ENCODE assay signal across 1 cellular context in genomic region chr19:57068921-57069697, GRCh38.
TF ChIP-seq lines count a peak whose summit lies in the region.

No MANE protein-coding gene starts in this region.

TF ChIP-seq in HepG2, 621 proteins besides CTCF, POLR2A, EP300 and RAD21 (continued from another document and continues in another):
- TF ChIP-seq, protein P1, sequence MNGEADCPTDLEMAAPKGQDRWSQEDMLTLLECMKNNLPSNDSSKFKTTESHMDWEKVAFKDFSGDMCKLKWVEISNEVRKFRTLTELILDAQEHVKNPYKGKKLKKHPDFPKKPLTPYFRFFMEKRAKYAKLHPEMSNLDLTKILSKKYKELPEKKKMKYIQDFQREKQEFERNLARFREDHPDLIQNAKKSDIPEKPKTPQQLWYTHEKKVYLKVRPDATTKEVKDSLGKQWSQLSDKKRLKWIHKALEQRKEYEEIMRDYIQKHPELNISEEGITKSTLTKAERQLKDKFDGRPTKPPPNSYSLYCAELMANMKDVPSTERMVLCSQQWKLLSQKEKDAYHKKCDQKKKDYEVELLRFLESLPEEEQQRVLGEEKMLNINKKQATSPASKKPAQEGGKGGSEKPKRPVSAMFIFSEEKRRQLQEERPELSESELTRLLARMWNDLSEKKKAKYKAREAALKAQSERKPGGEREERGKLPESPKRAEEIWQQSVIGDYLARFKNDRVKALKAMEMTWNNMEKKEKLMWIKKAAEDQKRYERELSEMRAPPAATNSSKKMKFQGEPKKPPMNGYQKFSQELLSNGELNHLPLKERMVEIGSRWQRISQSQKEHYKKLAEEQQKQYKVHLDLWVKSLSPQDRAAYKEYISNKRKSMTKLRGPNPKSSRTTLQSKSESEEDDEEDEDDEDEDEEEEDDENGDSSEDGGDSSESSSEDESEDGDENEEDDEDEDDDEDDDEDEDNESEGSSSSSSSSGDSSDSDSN (CRISPR knock-in tag; IDR thresholded peaks at IDR 0.05) = peak; percentile 9; the same call in 1 of the 2 replicates
- TF ChIP-seq HDAC1 (CRISPR knock-in tag; IDR thresholded peaks at IDR 0.05) (peak; percentile 45; the same call in 1 of the 2 replicates), SALL1 (CRISPR knock-in tag; IDR thresholded peaks at IDR 0.05) (peak; percentile 83), CEBPB (IDR thresholded peaks at IDR 0.05; ENCODE audit: borderline replicate concordance, low read depth, low read length) (peak; percentile 90), ZNF703 (CRISPR knock-in tag; IDR thresholded peaks at IDR 0.05; ENCODE audit: borderline replicate concordance) (no peak), ETV5 (CRISPR knock-in tag; IDR thresholded peaks at IDR 0.05; ENCODE audit: borderline replicate concordance) (peak; percentile 82), PRDM15 (CRISPR knock-in tag; IDR thresholded peaks at IDR 0.05) (peak; percentile 76), ZNF792 (CRISPR knock-in tag; IDR thresholded peaks at IDR 0.05) (peak; percentile 51; the same call in 1 of the 2 replicates), ZMYM3 (CRISPR knock-in tag; IDR thresholded peaks at IDR 0.05) (peak; percentile 73), CBX5 (CRISPR knock-in tag; IDR thresholded peaks at IDR 0.05; ENCODE audit: borderline replicate concordance) (peak; percentile 18; the same call in 1 of the 2 replicates), KDM2A (CRISPR knock-in tag; IDR thresholded peaks at IDR 0.05; ENCODE audit: borderline replicate concordance, low read depth) (peak; percentile 80; the same call in 1 of the 2 replicates), IRF2 (CRISPR knock-in tag; IDR thresholded peaks at IDR 0.05) (0 out of 2 replicates have a peak, but pooled peaks have one; percentile 56), RARA (CRISPR knock-in tag; IDR thresholded peaks at IDR 0.05) (peak; percentile 35; the same call in 1 of the 2 replicates), HNF1B (CRISPR knock-in tag; IDR thresholded peaks at IDR 0.05) (peak; percentile 82), SOX6 (IDR thresholded peaks at IDR 0.05) (no peak), SOX6 (CRISPR knock-in tag; IDR thresholded peaks at IDR 0.05) (peak; percentile 51; the same call in 1 of the 2 replicates), SP4 (CRISPR knock-in tag; IDR thresholded peaks at IDR 0.05) (0 out of 2 replicates have a peak, but pooled peaks have one; percentile 38), MED1 (CRISPR knock-in tag; IDR thresholded peaks at IDR 0.05) (peak; percentile 82), ZNF280B (CRISPR knock-in tag; IDR thresholded peaks at IDR 0.05; ENCODE audit: borderline replicate concordance) (peak; percentile 55; the same call in 1 of the 2 replicates), RAD51 (IDR thresholded peaks at IDR 0.05; ENCODE audit: borderline replicate concordance) (no peak), MIXL1 (CRISPR knock-in tag; IDR thresholded peaks at IDR 0.05) (peak; percentile 43; the same call in 1 of the 2 replicates), HDAC6 (IDR thresholded peaks at IDR 0.05; ENCODE audit: low read depth, low read length) (no peak), REST (IDR thresholded peaks at IDR 0.05; ENCODE audit: borderline replicate concordance in 1 of 2, low read depth in 1 of 2, low read length in 2 of 2) (peak; percentile 47 to 91), NR2F6 (IDR thresholded peaks at IDR 0.05) (no peak), NR2F6 (CRISPR knock-in tag; IDR thresholded peaks at IDR 0.05) (no peak), GFI1 (CRISPR knock-in tag; IDR thresholded peaks at IDR 0.05; ENCODE audit: borderline replicate concordance) (peak; percentile 78; the same call in 1 of the 2 replicates), ZNF430 (CRISPR knock-in tag; IDR thresholded peaks at IDR 0.05) (peak; percentile 35; the same call in 1 of the 2 replicates), HOXA3 (CRISPR knock-in tag; IDR thresholded peaks at IDR 0.05) (peak; percentile 54), KAT8 (CRISPR knock-in tag; IDR thresholded peaks at IDR 0.05) (peak; percentile 42; the same call in 1 of the 2 replicates), TOPORS (CRISPR knock-in tag; IDR thresholded peaks at IDR 0.05) (no peak), FLYWCH1 (CRISPR knock-in tag; IDR thresholded peaks at IDR 0.05) (no peak), ZC3H4 (CRISPR knock-in tag; IDR thresholded peaks at IDR 0.05; ENCODE audit: borderline replicate concordance) (no peak)
- TF ChIP-seq, protein P2, sequence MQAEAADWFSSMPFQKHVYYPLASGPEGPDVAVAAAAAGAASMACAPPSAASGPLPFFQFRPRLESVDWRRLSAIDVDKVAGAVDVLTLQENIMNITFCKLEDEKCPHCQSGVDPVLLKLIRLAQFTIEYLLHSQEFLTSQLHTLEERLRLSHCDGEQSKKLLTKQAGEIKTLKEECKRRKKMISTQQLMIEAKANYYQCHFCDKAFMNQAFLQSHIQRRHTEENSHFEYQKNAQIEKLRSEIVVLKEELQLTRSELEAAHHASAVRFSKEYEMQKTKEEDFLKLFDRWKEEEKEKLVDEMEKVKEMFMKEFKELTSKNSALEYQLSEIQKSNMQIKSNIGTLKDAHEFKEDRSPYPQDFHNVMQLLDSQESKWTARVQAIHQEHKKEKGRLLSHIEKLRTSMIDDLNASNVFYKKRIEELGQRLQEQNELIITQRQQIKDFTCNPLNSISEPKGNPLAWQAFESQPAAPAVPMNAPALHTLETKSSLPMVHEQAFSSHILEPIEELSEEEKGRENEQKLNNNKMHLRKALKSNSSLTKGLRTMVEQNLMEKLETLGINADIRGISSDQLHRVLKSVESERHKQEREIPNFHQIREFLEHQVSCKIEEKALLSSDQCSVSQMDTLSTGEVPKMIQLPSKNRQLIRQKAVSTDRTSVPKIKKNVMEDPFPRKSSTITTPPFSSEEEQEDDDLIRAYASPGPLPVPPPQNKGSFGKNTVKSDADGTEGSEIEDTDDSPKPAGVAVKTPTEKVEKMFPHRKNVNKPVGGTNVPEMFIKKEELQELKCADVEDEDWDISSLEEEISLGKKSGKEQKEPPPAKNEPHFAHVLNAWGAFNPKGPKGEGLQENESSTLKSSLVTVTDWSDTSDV (CRISPR knock-in tag; IDR thresholded peaks at IDR 0.05) = 0 out of 2 replicates have a peak, but pooled peaks have one; percentile 44
- TF ChIP-seq, protein P3, sequence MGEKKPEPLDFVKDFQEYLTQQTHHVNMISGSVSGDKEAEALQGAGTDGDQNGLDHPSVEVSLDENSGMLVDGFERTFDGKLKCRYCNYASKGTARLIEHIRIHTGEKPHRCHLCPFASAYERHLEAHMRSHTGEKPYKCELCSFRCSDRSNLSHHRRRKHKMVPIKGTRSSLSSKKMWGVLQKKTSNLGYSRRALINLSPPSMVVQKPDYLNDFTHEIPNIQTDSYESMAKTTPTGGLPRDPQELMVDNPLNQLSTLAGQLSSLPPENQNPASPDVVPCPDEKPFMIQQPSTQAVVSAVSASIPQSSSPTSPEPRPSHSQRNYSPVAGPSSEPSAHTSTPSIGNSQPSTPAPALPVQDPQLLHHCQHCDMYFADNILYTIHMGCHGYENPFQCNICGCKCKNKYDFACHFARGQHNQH (CRISPR knock-in tag; IDR thresholded peaks at IDR 0.05) = peak; percentile 62; the same call in 1 of the 2 replicates
- TF ChIP-seq, protein P4, sequence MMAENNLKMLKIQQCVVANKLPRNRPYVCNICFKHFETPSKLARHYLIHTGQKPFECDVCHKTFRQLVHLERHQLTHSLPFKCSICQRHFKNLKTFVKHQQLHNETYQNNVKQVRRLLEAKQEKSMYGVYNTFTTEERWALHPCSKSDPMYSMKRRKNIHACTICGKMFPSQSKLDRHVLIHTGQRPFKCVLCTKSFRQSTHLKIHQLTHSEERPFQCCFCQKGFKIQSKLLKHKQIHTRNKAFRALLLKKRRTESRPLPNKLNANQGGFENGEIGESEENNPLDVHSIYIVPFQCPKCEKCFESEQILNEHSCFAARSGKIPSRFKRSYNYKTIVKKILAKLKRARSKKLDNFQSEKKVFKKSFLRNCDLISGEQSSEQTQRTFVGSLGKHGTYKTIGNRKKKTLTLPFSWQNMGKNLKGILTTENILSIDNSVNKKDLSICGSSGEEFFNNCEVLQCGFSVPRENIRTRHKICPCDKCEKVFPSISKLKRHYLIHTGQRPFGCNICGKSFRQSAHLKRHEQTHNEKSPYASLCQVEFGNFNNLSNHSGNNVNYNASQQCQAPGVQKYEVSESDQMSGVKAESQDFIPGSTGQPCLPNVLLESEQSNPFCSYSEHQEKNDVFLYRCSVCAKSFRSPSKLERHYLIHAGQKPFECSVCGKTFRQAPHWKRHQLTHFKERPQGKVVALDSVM (CRISPR knock-in tag; IDR thresholded peaks at IDR 0.05) = 0 out of 2 replicates have a peak, but pooled peaks have one; percentile 20
